Comparison of ENCODE assay signal across 15 cellular contexts in genomic region chr6:32851025-32851424, GRCh38. TPM values are rescaled to one million over a fixed set of nuclear protein-coding genes. Genes with fewer than 3 reads are reported as not detected.
DNase-seq lines count a peak whose midpoint lies in the region; ATAC-seq and TF ChIP-seq lines count a peak whose summit lies in the region.
"Had no signal": no experiment of that assay in that cellular context is flagged by ENCODE, and none has a peak within 500 bp of the region (broad histone marks: within the 10 kb centered on the region; RNA-seq: fewer than 3 reads in every experiment).

No MANE protein-coding gene starts in this region.

- POLR2A ChIA-PET in activated CD4-positive, alpha-beta memory T cell treated with anti-CD3 and anti-CD28 coated beads, Interleukin-2, amount 10 ng/mL, durations not matched to agents 7 days and 5 days (lab: Charles Lee) = interaction anchor here (0.6 to 3.7 kb wide), 6 partner anchors 8 to 651 kb away, joined by 3 to 80 read pairs (median 4); partner anchors contain the start of genes BRD2 and TAP2

- no peak for TF ChIP-seq CTCF in gastroesophageal sphincter (IDR thresholded peaks at IDR 0.05)

- H3K4me3 Mint-ChIP-seq in activated T-cell treated with anti-CD3 and anti-CD28 coated beads, Interleukin-2, amount 50 U/mL, for 4 hours = peak overlapping the region; percentile 100
- H3K4me3 Mint-ChIP-seq in activated CD4-positive, alpha-beta memory T cell treated with anti-CD3 and anti-CD28 coated beads, Interleukin-2, amount 10 ng/mL, durations not matched to agents 7 days and 5 days = peak overlapping the region; percentile 100

- peaks cover 0 to 53% of the 10 kb centered on the region in 2 donors for H3K36me3 ChIP-seq in gastroesophageal sphincter
- peaks cover 5 to 54% (median 50%) of the 10 kb centered on the region in 5 donors for H3K36me3 ChIP-seq in subcutaneous abdominal adipose tissue (ENCODE audit: control insufficient read depth in 5 of 5, insufficient read depth in 5 of 5, low read length in 5 of 5)

- no peaks in the 10 kb centered on the region for H3K27me3 Mint-ChIP-seq in activated T-cell treated with anti-CD3 and anti-CD28 coated beads, Interleukin-2, amount 50 U/mL, for 4 hours (ENCODE audit: low read depth)
- H3K27me3 Mint-ChIP-seq in activated CD4-positive, alpha-beta memory T cell treated with anti-CD3 and anti-CD28 coated beads, Interleukin-2, amount 10 ng/mL, durations not matched to agents 7 days and 5 days = no peaks in the 10 kb centered on the region

- 57 to 95% methylated on average over 1 to 4 of the region's 4 CpGs for WGBS in gastroesophageal sphincter (ENCODE audit: low coverage in 1 of 2), 2 donors

- H3K27ac Mint-ChIP-seq in activated CD4-positive, alpha-beta memory T cell treated with anti-CD3 and anti-CD28 coated beads, Interleukin-2, amount 10 ng/mL, durations not matched to agents 7 days and 5 days = peak overlapping the region; percentile 99

- peaks cover 70% of the 10 kb centered on the region for H3K36me3 Mint-ChIP-seq in activated T-cell treated with anti-CD3 and anti-CD28 coated beads, Interleukin-2, amount 50 U/mL, for 4 hours (ENCODE audit: insufficient read depth)
- peaks cover 91% of the 10 kb centered on the region for H3K36me3 Mint-ChIP-seq in activated CD4-positive, alpha-beta memory T cell treated with anti-CD3 and anti-CD28 coated beads, Interleukin-2, amount 10 ng/mL, durations not matched to agents 7 days and 5 days (ENCODE audit: low read depth)

- no peak for TF ChIP-seq POLR2A in gastroesophageal sphincter (IDR thresholded peaks at IDR 0.05)

- H3K27me3 ChIP-seq in gastroesophageal sphincter = no peaks in the 10 kb centered on the region
- no peaks in the 10 kb centered on the region for H3K27me3 ChIP-seq in subcutaneous abdominal adipose tissue (ENCODE audit: control insufficient read depth in 5 of 5, insufficient read depth in 4 of 5, low read length in 5 of 5)
- H3K27me3 ChIP-seq: body of pancreas had no signal

- no peak overlapping the region for H3K4me3 ChIP-seq in gastroesophageal sphincter
- peak overlapping the region in 1 of 5 donors; percentile 35 for H3K4me3 ChIP-seq in subcutaneous abdominal adipose tissue (ENCODE audit: low read depth in 1 of 5, low read length in 5 of 5)
- H3K4me3 ChIP-seq: body of pancreas, HAP-1 had no signal

- H3K27ac ChIP-seq in gastroesophageal sphincter (peak overlapping the region in 3 of 4 donors; percentile 97 to 99 (median 98)), subcutaneous abdominal adipose tissue (ENCODE audit: low read depth, low read length) (peak overlapping the region; percentile 99)
- H3K27ac ChIP-seq: body of pancreas had no signal

- CTCF ChIA-PET in activated CD4-positive, alpha-beta memory T cell treated with anti-CD3 and anti-CD28 coated beads, Interleukin-2, amount 10 ng/mL, durations not matched to agents 7 days and 5 days (lab: Charles Lee) = interaction anchor here (1.0 to 3.3 kb wide), 4 partner anchors 9 to 133 kb away, joined by 3 to 29 read pairs (median 7); partner anchors contain the start of gene TAP2

- no peak for ATAC-seq in activated T-cell treated with anti-CD3 and anti-CD28 coated beads, Interleukin-2, amount 50 U/mL, for 4 hours
- ATAC-seq in gastroesophageal sphincter = no peak
- ATAC-seq: body of pancreas had no signal

- no peak for DNase-seq in activated T-cell treated with anti-CD3 and anti-CD28 coated beads, Interleukin-2, amount 50 U/mL, for 4 hours
- DNase-seq in activated T-cell treated with anti-CD3 and anti-CD28 coated beads for 4 hours (no peak), dedifferentiated amniotic fluid mesenchymal stem cell (ENCODE audit: extremely low spot score) (no peak), NCI-H1105 (lab: John Stamatoyannopoulos, UW) (no peak), middle frontal gyrus (ENCODE audit: extremely low spot score, low spot score) (no peak)
- DNase-seq in activated CD4-positive, alpha-beta memory T cell treated with anti-CD3 and anti-CD28 coated beads, Interleukin-2, amount 10 ng/mL, durations not matched to agents 7 days and 5 days = no peak
- DNase-seq: body of pancreas; DMS153; effector CD4-positive, alpha-beta T cell; NCI-H1092; stimulated activated CD4-positive, alpha-beta T cell treated with anti-CD3 and anti-CD28 coated beads, Interleukin-4, amount 100 ng/mL, for 24 hours had no signal

- H3K9ac ChIP-seq in subcutaneous abdominal adipose tissue (ENCODE audit: low read length in 5 of 5) = peak overlapping the region in 1 of 5 donors; percentile 54

- H3K9me3 ChIP-seq in gastroesophageal sphincter (no peaks in the 10 kb centered on the region), subcutaneous abdominal adipose tissue (ENCODE audit: control insufficient read depth in 5 of 5, low read length in 5 of 5) (no peaks in the 10 kb centered on the region)
- H3K9me3 ChIP-seq: body of pancreas, HAP-1 had no signal

- no peak for TF ChIP-seq EP300 in gastroesophageal sphincter (IDR thresholded peaks at IDR 0.05)

- peaks cover 70% of the 10 kb centered on the region for H3K4me1 Mint-ChIP-seq in activated T-cell treated with anti-CD3 and anti-CD28 coated beads, Interleukin-2, amount 50 U/mL, for 4 hours (ENCODE audit: low read depth)
- peaks cover 60% of the 10 kb centered on the region for H3K4me1 Mint-ChIP-seq in activated CD4-positive, alpha-beta memory T cell treated with anti-CD3 and anti-CD28 coated beads, Interleukin-2, amount 10 ng/mL, durations not matched to agents 7 days and 5 days

- peaks cover 3 to 56% (median 20%) of the 10 kb centered on the region in 3 donors for H3K4me1 ChIP-seq in gastroesophageal sphincter
- H3K4me1 ChIP-seq in subcutaneous abdominal adipose tissue (ENCODE audit: control insufficient read depth in 5 of 5, insufficient read depth in 5 of 5, low read length in 5 of 5) = peaks cover 4 to 70% (median 32%) of the 10 kb centered on the region in 5 donors

- H3K9me3 Mint-ChIP-seq in activated T-cell treated with anti-CD3 and anti-CD28 coated beads, Interleukin-2, amount 50 U/mL, for 4 hours = no peaks in the 10 kb centered on the region
- H3K9me3 Mint-ChIP-seq in activated CD4-positive, alpha-beta memory T cell treated with anti-CD3 and anti-CD28 coated beads, Interleukin-2, amount 10 ng/mL, durations not matched to agents 7 days and 5 days = no peaks in the 10 kb centered on the region

RNA-seq across cellular contexts. Expression of gene TAP1, which starts 2.5 kb away (rescaled TPM):
- total RNA-seq in activated T-cell treated with anti-CD3 and anti-CD28 coated beads, Interleukin-2, amount 50 U/mL, for 4 hours = 100 to 1,000 TPM; 457 to 505 (median 503) TPM
- total RNA-seq in activated CD4-positive, alpha-beta memory T cell treated with anti-CD3 and anti-CD28 coated beads, Interleukin-2, amount 10 ng/mL, durations not matched to agents 7 days and 5 days = 100 to 1,000 TPM; 410 to 412 TPM
- total RNA-seq in gastroesophageal sphincter = 10 to 100 TPM; 24.6 to 41.8 (median 26.5) TPM

RNA-seq across cellular contexts. Expression of gene PSMB9, which starts 3.0 kb away (rescaled TPM):
- total RNA-seq in activated T-cell treated with anti-CD3 and anti-CD28 coated beads, Interleukin-2, amount 50 U/mL, for 4 hours = 100 to 1,000 TPM; 208 to 241 (median 210) TPM
- 100 to 1,000 TPM; 368 to 372 TPM for total RNA-seq in activated CD4-positive, alpha-beta memory T cell treated with anti-CD3 and anti-CD28 coated beads, Interleukin-2, amount 10 ng/mL, durations not matched to agents 7 days and 5 days
- total RNA-seq in gastroesophageal sphincter = 10 to 100 TPM; 12.9 to 19.7 (median 15.8) TPM

RNA-seq across cellular contexts. Expression of gene PSMB8, which starts 7.2 kb away (rescaled TPM):
- 100 to 1,000 TPM; 327 to 343 (median 337) TPM for total RNA-seq in activated T-cell treated with anti-CD3 and anti-CD28 coated beads, Interleukin-2, amount 50 U/mL, for 4 hours
- total RNA-seq in activated CD4-positive, alpha-beta memory T cell treated with anti-CD3 and anti-CD28 coated beads, Interleukin-2, amount 10 ng/mL, durations not matched to agents 7 days and 5 days = 100 to 1,000 TPM; 389 to 401 TPM
- total RNA-seq in gastroesophageal sphincter = 10 to 100 TPM; 20.2 to 49.9 (median 36.7) TPM

RNA-seq across cellular contexts. Expression of gene TAP2, which starts 12.5 kb away (rescaled TPM):
- 100 to 1,000 TPM; 288 to 334 (median 305) TPM for total RNA-seq in activated T-cell treated with anti-CD3 and anti-CD28 coated beads, Interleukin-2, amount 50 U/mL, for 4 hours
- total RNA-seq in activated CD4-positive, alpha-beta memory T cell treated with anti-CD3 and anti-CD28 coated beads, Interleukin-2, amount 10 ng/mL, durations not matched to agents 7 days and 5 days = 100 to 1,000 TPM; 203 to 211 TPM
- 10 to 100 TPM in 3 of 4 donors, 1 to 10 TPM in 1; 6.9 to 16.0 (median 11.1) TPM for total RNA-seq in gastroesophageal sphincter

RNA-seq across cellular contexts. Expression of gene HLA-DOB, which starts 34.2 kb away (rescaled TPM):
- total RNA-seq in activated T-cell treated with anti-CD3 and anti-CD28 coated beads, Interleukin-2, amount 50 U/mL, for 4 hours = 1 to 10 TPM in 2 of 3 donors, under 1 TPM in 1; 0.82 to 2.0 (median 1.2) TPM
- 1 to 10 TPM; 1.5 to 2.2 TPM for total RNA-seq in activated CD4-positive, alpha-beta memory T cell treated with anti-CD3 and anti-CD28 coated beads, Interleukin-2, amount 10 ng/mL, durations not matched to agents 7 days and 5 days
- under 1 TPM in 2 of 4 donors, not detected in 2; 0.37 to 0.40 TPM for total RNA-seq in gastroesophageal sphincter
- total RNA-seq: body of pancreas, lung microvascular endothelial cell had no signal

Comparison
In these comparisons a context has a peak if more than half of its experiments do, and no peak if none do; other contexts are left out.
1. RNA of gene TAP1, which starts 2.5 kb away (total RNA-seq): 457 to 505 TPM in activated T-cell treated with anti-CD3 and anti-CD28 coated beads, Interleukin-2, amount 50 U/mL, for 4 hours and 410 to 412 TPM in activated CD4-positive, alpha-beta memory T cell treated with anti-CD3 and anti-CD28 coated beads, Interleukin-2, amount 10 ng/mL, durations not matched to agents 7 days and 5 days; 24.6 to 41.8 TPM in gastroesophageal sphincter; every median in the first group is over 4 times any median in the second.
2. RNA of gene PSMB9, which starts 3.0 kb away (total RNA-seq): 368 to 372 TPM in activated CD4-positive, alpha-beta memory T cell treated with anti-CD3 and anti-CD28 coated beads, Interleukin-2, amount 10 ng/mL, durations not matched to agents 7 days and 5 days and 208 to 241 TPM in activated T-cell treated with anti-CD3 and anti-CD28 coated beads, Interleukin-2, amount 50 U/mL, for 4 hours; 12.9 to 19.7 TPM in gastroesophageal sphincter; every median in the first group is over 10 times any median in the second.
3. RNA of gene PSMB8, which starts 7.2 kb away (total RNA-seq): 389 to 401 TPM in activated CD4-positive, alpha-beta memory T cell treated with anti-CD3 and anti-CD28 coated beads, Interleukin-2, amount 10 ng/mL, durations not matched to agents 7 days and 5 days and 327 to 343 TPM in activated T-cell treated with anti-CD3 and anti-CD28 coated beads, Interleukin-2, amount 50 U/mL, for 4 hours; 20.2 to 49.9 TPM in gastroesophageal sphincter; every median in the first group is over 4 times any median in the second.